Comparison of ENCODE assay signal across 10 cellular contexts in the genomic region with DNA sequence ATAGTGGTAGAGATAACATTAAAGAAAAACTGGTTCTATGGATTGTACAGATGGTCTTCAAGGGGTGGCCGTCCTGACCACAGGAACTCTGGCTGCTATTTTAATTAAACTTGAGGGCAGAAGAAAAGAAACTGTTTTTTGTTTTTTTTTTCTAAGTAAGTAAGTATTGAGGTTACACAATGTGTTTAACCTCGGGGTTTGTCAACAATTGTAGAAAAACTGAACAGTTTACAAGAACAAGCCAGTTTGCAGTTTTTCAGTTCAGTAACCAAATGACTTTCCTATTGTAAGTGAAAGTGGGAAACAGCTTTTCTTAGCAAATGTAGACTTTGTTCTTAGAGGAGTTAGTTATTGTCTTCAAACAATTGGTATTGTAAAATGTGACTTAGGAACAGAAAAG.
DNase-seq lines count a peak whose midpoint lies in the region; ATAC-seq and TF ChIP-seq lines count a peak whose summit lies in the region.
"Had no signal": no experiment of that assay in that cellular context is flagged by ENCODE, and none has a peak within 500 bp of the region (broad histone marks: within the 10 kb centered on the region; RNA-seq: fewer than 3 reads in every experiment).

No MANE protein-coding gene starts in this region.

- peaks cover 34 to 38% of the 10 kb centered on the region in 2 donors for H3K4me1 Mint-ChIP-seq in natural killer cell treated with Interleukin-12 subunit alpha and Interleukin-12 subunit beta and Interleukin-15 and Interleukin-18, amount 100 ng/mL, for 72 hours (ENCODE audit: low read depth in 2 of 2)

- CTCF ChIA-PET in HEK293T (lab: Yijun Ruan, JAX): no interaction called here

- no peaks in the 10 kb centered on the region for H3K9me3 Mint-ChIP-seq in natural killer cell treated with Interleukin-12 subunit alpha and Interleukin-12 subunit beta and Interleukin-15 and Interleukin-18, amount 100 ng/mL, for 72 hours
- H3K9me3 Mint-ChIP-seq: activated CD4-positive, alpha-beta memory T cell treated with anti-CD3 and anti-CD28 coated beads for 36 hours had no signal

- peak overlapping the region in 1 of 2 donors; percentile 69 for H3K27ac Mint-ChIP-seq in natural killer cell treated with Interleukin-12 subunit alpha and Interleukin-12 subunit beta and Interleukin-15 and Interleukin-18, amount 100 ng/mL, for 72 hours
- H3K27ac Mint-ChIP-seq: activated CD4-positive, alpha-beta memory T cell treated with anti-CD3 and anti-CD28 coated beads for 36 hours had no signal

- peak; percentile 40 for ATAC-seq in GM18858 (IDR thresholded peaks at IDR 0.05; ENCODE audit: unreplicated experiment)
- peak; percentile 65 to 69 for ATAC-seq in natural killer cell treated with Interleukin-12 subunit alpha and Interleukin-12 subunit beta and Interleukin-15 and Interleukin-18, amount 100 ng/mL, for 72 hours

- peak overlapping the region; percentile 52 for H3K4me3 Mint-ChIP-seq in natural killer cell treated with Interleukin-12 subunit alpha and Interleukin-12 subunit beta and Interleukin-15 and Interleukin-18, amount 100 ng/mL, for 72 hours
- H3K4me3 Mint-ChIP-seq: activated CD4-positive, alpha-beta memory T cell treated with anti-CD3 and anti-CD28 coated beads for 36 hours had no signal

- no peaks in the 10 kb centered on the region for H3K36me3 Mint-ChIP-seq in natural killer cell treated with Interleukin-12 subunit alpha and Interleukin-12 subunit beta and Interleukin-15 and Interleukin-18, amount 100 ng/mL, for 72 hours
- H3K36me3 Mint-ChIP-seq: activated CD4-positive, alpha-beta memory T cell treated with anti-CD3 and anti-CD28 coated beads for 36 hours had no signal

- DNase-seq in H4 (ENCODE audit: low spot score) (peak; percentile 7), NCI-H524 treated with DMSO at 0.1 percent for 48 hours (lab: John Stamatoyannopoulos, UW) (peak; percentile 10), NCI-H510A treated with DMSO at 0.1 percent for 48 hours (lab: John Stamatoyannopoulos, UW) (no peak), D341Med (ENCODE audit: low spot score) (no peak), SK-N-DZ (ENCODE audit: low spot score) (no peak), HEK293T (ENCODE audit: extremely low spot score) (no peak)
- DNase-seq in natural killer cell treated with Interleukin-12 subunit alpha and Interleukin-12 subunit beta and Interleukin-15 and Interleukin-18, amount 100 ng/mL, for 72 hours (ENCODE audit: low spot score): no peak
- DNase-seq: activated CD4-positive, alpha-beta memory T cell treated with anti-CD3 and anti-CD28 coated beads for 36 hours; anterior cingulate cortex had no signal

- POLR2A ChIA-PET in HEK293T (lab: Yijun Ruan, JAX): no interaction called here

- no peaks in the 10 kb centered on the region for H3K27me3 Mint-ChIP-seq in natural killer cell treated with Interleukin-12 subunit alpha and Interleukin-12 subunit beta and Interleukin-15 and Interleukin-18, amount 100 ng/mL, for 72 hours

TF ChIP-seq in HEK293T, 16 proteins besides CTCF, POLR2A, EP300 and RAD21:
- no peak for TF ChIP-seq ELF4 (IDR thresholded peaks at IDR 0.05)
- no peak for TF ChIP-seq FOXM1 (IDR thresholded peaks at IDR 0.05; ENCODE audit: borderline replicate concordance)
- TF ChIP-seq SP1 (IDR thresholded peaks at IDR 0.05): no peak
- TF ChIP-seq HDGF (IDR thresholded peaks at IDR 0.05; ENCODE audit: borderline replicate concordance): no peak
- no peak for TF ChIP-seq FOXK2 (IDR thresholded peaks at IDR 0.05)

Comparison
In these comparisons a context has a peak if more than half of its experiments do, and no peak if none do; other contexts are left out.
1. DNase-seq: peak in H4 (single experiment) and NCI-H524 treated with DMSO at 0.1 percent for 48 hours (single experiment); none in natural killer cell treated with Interleukin-12 subunit alpha and Interleukin-12 subunit beta and Interleukin-15 and Interleukin-18, amount 100 ng/mL, for 72 hours (single experiment), NCI-H510A treated with DMSO at 0.1 percent for 48 hours (single experiment), D341Med (single experiment), SK-N-DZ (single experiment) and HEK293T (single experiment).